Comparison of ENCODE assay signal across 1 cellular context in the genomic region with DNA sequence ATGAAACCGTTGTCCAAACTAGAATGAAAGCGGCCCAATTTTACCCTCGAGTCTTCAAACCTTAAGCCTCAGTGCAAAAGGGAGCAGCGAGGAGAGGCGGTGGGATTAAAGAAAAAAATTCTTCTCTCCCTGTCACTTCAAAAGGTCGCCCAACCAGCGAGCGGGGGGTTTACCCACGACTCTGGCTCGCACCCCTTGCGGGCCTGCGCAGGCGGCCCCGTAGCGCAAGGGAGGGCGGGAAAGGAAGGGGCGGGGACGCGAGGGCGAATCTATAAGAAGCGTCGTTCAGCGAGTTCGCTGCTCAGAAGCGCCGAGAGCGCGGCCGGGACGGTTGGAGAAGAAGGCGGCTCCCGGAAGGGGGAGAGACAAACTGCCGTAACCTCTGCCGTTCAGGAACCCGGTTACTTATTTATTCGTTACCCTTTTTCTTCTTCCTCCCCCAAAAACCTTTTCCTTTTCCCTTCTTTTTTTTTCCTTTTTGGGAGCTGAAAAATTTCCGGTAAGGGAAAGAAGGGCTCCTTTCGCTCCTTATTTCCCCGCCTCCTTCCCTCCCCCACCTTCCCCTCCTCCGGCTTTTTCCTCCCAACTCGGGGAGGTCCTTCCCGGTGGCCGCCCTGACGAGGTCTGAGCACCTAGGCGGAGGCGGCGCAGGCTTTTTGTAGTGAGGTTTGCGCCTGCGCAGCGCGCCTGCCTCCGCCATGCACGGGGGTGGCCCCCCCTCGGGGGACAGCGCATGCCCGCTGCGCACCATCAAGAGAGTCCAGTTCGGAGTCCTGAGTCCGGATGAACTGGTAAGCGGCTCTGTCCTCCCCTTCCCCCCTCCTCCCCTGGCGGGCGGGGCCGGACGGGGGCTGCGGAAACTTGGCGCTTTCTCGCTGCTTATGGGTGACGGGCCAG.
TF ChIP-seq lines count a peak whose summit lies in the region.

A gene (plus strand): TSS at position 300 of the 897 bp plus-strand sequence.

TF ChIP-seq in IMR-90, 13 proteins besides CTCF, POLR2A, EP300 and RAD21 (continued from another document):
- TF ChIP-seq, protein P1, sequence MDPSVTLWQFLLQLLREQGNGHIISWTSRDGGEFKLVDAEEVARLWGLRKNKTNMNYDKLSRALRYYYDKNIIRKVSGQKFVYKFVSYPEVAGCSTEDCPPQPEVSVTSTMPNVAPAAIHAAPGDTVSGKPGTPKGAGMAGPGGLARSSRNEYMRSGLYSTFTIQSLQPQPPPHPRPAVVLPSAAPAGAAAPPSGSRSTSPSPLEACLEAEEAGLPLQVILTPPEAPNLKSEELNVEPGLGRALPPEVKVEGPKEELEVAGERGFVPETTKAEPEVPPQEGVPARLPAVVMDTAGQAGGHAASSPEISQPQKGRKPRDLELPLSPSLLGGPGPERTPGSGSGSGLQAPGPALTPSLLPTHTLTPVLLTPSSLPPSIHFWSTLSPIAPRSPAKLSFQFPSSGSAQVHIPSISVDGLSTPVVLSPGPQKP (IDR thresholded peaks at IDR 0.05; ENCODE audit: borderline replicate concordance, low read depth, low read length): no peak
